27 cellular contexts compared by ENCODE assay signal in genomic region chr5:75373862-75374261, GRCh38.
"Had no signal": no experiment of that assay in that cellular context is flagged by ENCODE, and none has a peak within 500 bp of the region (broad histone marks: within the 10 kb centered on the region; RNA-seq: fewer than 3 reads in every experiment).

No MANE protein-coding gene starts in this region.

- H3K9me3 ChIP-seq: body of pancreas had no signal

- H3K4me1 ChIP-seq: body of pancreas had no signal

- H3K4me3 ChIP-seq: body of pancreas had no signal

- H3K27ac ChIP-seq: body of pancreas, WERI-Rb-1 had no signal

- DNase-seq: activated B cell treated with CpG ODN at 0.5 μM for 24 hours; activated CD4-positive, alpha-beta T cell treated with anti-CD3 and anti-CD28 coated beads for 48 hours; activated CD4-positive, alpha-beta T cell treated with anti-CD3 and anti-CD28 coated beads, Interleukin-2, amount 50 U/mL, for 1 hour; activated CD4-positive, alpha-beta T cell treated with anti-CD3 and anti-CD28 coated beads, Interleukin-2, amount 50 U/mL, for 48 hours; activated CD8-positive, alpha-beta memory T cell treated with anti-CD3 and anti-CD28 coated beads for 24 hours; activated CD8-positive, alpha-beta T cell treated with anti-CD3 and anti-CD28 coated beads for 36 hours; activated effector memory CD4-positive, alpha-beta T cell treated with Interleukin-2 at 50 U/mL for 16 hours; activated gamma-delta T cell treated with Interleukin-2 at 50 U/mL for 16 hours; activated naive CD4-positive, alpha-beta T cell treated with anti-CD3 and anti-CD28 coated beads, Interleukin-2, amount 50 U/mL, for 16 hours; activated naive CD4-positive, alpha-beta T cell treated with Interleukin-2 at 50 U/mL for 16 hours; activated T-cell treated with anti-CD3 and anti-CD28 coated beads, Interleukin-2, amount 50 U/mL, for 4 hours; amygdala; aorta; body of pancreas; caudate nucleus; cortex of kidney; dermis blood vessel endothelial cell; effector CD4-positive, alpha-beta T cell; effector memory CD8-positive, alpha-beta T cell; foreskin fibroblast; T-helper 1 cell; T-helper 17 cell; T1000; WERI-Rb-1 had no signal

- H3K27me3 ChIP-seq: body of pancreas had no signal

- ATAC-seq: activated CD4-positive, CD25-positive, alpha-beta regulatory T cell treated with anti-CD3 and anti-CD28 coated beads, Interleukin-2, amount 50 U/mL, for 24 hours; activated CD8-positive, alpha-beta T cell treated with anti-CD3 and anti-CD28 coated beads for 36 hours; activated T-cell treated with anti-CD3 and anti-CD28 coated beads, Interleukin-2, amount 50 U/mL, for 4 hours; activated T-helper 17 cell treated with anti-CD3 and anti-CD28 coated beads, Interleukin-2, amount 50 U/mL, for 72 hours; body of pancreas; effector memory CD8-positive, alpha-beta T cell; esophagus mucosa; T-helper 17 cell had no signal
